Comparison of ENCODE assay signal across 29 cellular contexts in genomic region chrX:153870791-153871360, GRCh38. TPM values are rescaled to one million over a fixed set of nuclear protein-coding genes. Genes with fewer than 3 reads are reported as not detected.
DNase-seq lines count a peak whose midpoint lies in the region; ATAC-seq and TF ChIP-seq lines count a peak whose summit lies in the region.
"Had no signal": no experiment of that assay in that cellular context is flagged by ENCODE, and none has a peak within 500 bp of the region (broad histone marks: within the 10 kb centered on the region; RNA-seq: fewer than 3 reads in every experiment).

No MANE protein-coding gene starts in this region.

- DNase-seq in 8988T (peak; percentile 57), GM06990 (ENCODE audit: extremely low read depth, insufficient read length) (no peak), HFFc6 (no peak), dermis blood vessel endothelial cell (peak; percentile 3), natural killer cell (no peak), HCEC 1CT (no peak), NOMO-1 treated with DMSO at 0.1 percent for 48 hours (lab: John Stamatoyannopoulos, UW; ENCODE audit: unreplicated experiment) (no peak)
- no peak for DNase-seq in activated CD8-positive, alpha-beta T cell treated with anti-CD3 and anti-CD28 coated beads for 36 hours
- DNase-seq: activated CD4-positive, alpha-beta T cell treated with anti-CD3 and anti-CD28 coated beads for 1 hour; activated CD8-positive, alpha-beta T cell treated with anti-CD3 and anti-CD28 coated beads, Interleukin-2, amount 10 ng/mL, durations not matched to agents 7 days and 5 days; activated gamma-delta T cell treated with Interleukin-2 at 50 U/mL for 16 hours; activated T-cell treated with anti-CD3 and anti-CD28 coated beads for 4 hours; cerebellar nuclear complex; hypothalamus; immature natural killer cell; IMR-90; mesenchymal stem cell; NCI-H1092 treated with DMSO at 0.1 percent for 48 hours; NCI-H1930; NCI-H226; NCI-H748 treated with DMSO at 0.1 percent for 48 hours; stimulated activated naive CD8-positive, alpha-beta T cell treated with anti-CD3 and anti-CD28 coated beads, Interleukin-15, Interleukin-2, amounts not matched to agents 100 U/mL and 50 U/mL, for 24 hours; T-helper 17 cell had no signal

- CTCF ChIA-PET in activated CD8-positive, alpha-beta T cell treated with anti-CD3 and anti-CD28 coated beads for 36 hours (lab: Charles Lee) = no interaction called here

- H3K4me3 Mint-ChIP-seq in HFFc6 = no peak overlapping the region
- H3K4me3 Mint-ChIP-seq in natural killer cell = no peak overlapping the region
- no peak overlapping the region for H3K4me3 Mint-ChIP-seq in activated CD8-positive, alpha-beta T cell treated with anti-CD3 and anti-CD28 coated beads for 36 hours
- H3K4me3 Mint-ChIP-seq: activated CD8-positive, alpha-beta T cell treated with anti-CD3 and anti-CD28 coated beads, Interleukin-2, amount 10 ng/mL, durations not matched to agents 7 days and 5 days; immature natural killer cell; T-helper 17 cell had no signal

- intact Hi-C loops in natural killer cell (cut with micrococcal nuclease) = no loop called here
- intact Hi-C loops in activated CD8-positive, alpha-beta T cell treated with anti-CD3 and anti-CD28 coated beads for 36 hours (cut with micrococcal nuclease) = no loop called here

- peaks cover 9% of the 10 kb centered on the region for H3K27me3 Mint-ChIP-seq in HFFc6 (ENCODE audit: insufficient read depth)
- H3K27me3 Mint-ChIP-seq in natural killer cell (ENCODE audit: low read depth in 2 of 2) = peaks cover 5 to 15% of the 10 kb centered on the region in 2 donors
- H3K27me3 Mint-ChIP-seq in activated CD8-positive, alpha-beta T cell treated with anti-CD3 and anti-CD28 coated beads for 36 hours = no peaks in the 10 kb centered on the region

- ATAC-seq in natural killer cell = no peak
- no peak for ATAC-seq in activated CD8-positive, alpha-beta T cell treated with anti-CD3 and anti-CD28 coated beads for 36 hours
- ATAC-seq: activated CD8-positive, alpha-beta T cell treated with anti-CD3 and anti-CD28 coated beads, Interleukin-2, amount 10 ng/mL, durations not matched to agents 7 days and 5 days; stimulated activated naive CD8-positive, alpha-beta T cell treated with anti-CD3 and anti-CD28 coated beads, Interleukin-15, Interleukin-2, amounts not matched to agents 100 U/mL and 50 U/mL, for 24 hours; T-helper 17 cell had no signal

- no peak overlapping the region for H3K4me3 ChIP-seq in GM06990 (replicated peaks; ENCODE audit: low read depth, low read length)
- H3K4me3 ChIP-seq: prostate gland, SK-N-MC, vagina had no signal

- H3K36me3 Mint-ChIP-seq in HFFc6 (ENCODE audit: low read depth) = no peaks in the 10 kb centered on the region; the same call in 1 of the 2 replicates
- H3K36me3 Mint-ChIP-seq in natural killer cell = no peaks in the 10 kb centered on the region
- no peaks in the 10 kb centered on the region for H3K36me3 Mint-ChIP-seq in activated CD8-positive, alpha-beta T cell treated with anti-CD3 and anti-CD28 coated beads for 36 hours (ENCODE audit: low read depth)
- H3K36me3 Mint-ChIP-seq: immature natural killer cell had no signal

- H3K36me3 ChIP-seq in GM06990 (ENCODE audit: control insufficient read depth, insufficient read depth, low read length) = no peaks in the 10 kb centered on the region
- H3K36me3 ChIP-seq: neutrophil, prostate gland, vagina had no signal

- no peaks in the 10 kb centered on the region; the same call in 1 of the 2 replicates for H3K27me3 ChIP-seq in GM06990 (replicated peaks; ENCODE audit: control insufficient read depth, insufficient read depth, low read length)
- H3K27me3 ChIP-seq: vagina had no signal

- TF ChIP-seq CTCF in GM06990 (IDR thresholded peaks at IDR 0.05; ENCODE audit: insufficient read depth, low read length, poor library complexity, severe bottlenecking) = peak; percentile 15
- TF ChIP-seq CTCF in HFFc6 (IDR thresholded peaks at IDR 0.05) = peak; percentile 25
- no peak for TF ChIP-seq CTCF in natural killer cell (IDR thresholded peaks at IDR 0.05)
- TF ChIP-seq CTCF in activated CD8-positive, alpha-beta T cell treated with anti-CD3 and anti-CD28 coated beads for 36 hours (IDR thresholded peaks at IDR 0.05) = no peak

- no peak overlapping the region for H3K27ac Mint-ChIP-seq in HFFc6
- no peak overlapping the region for H3K27ac Mint-ChIP-seq in natural killer cell
- no peak overlapping the region for H3K27ac Mint-ChIP-seq in activated CD8-positive, alpha-beta T cell treated with anti-CD3 and anti-CD28 coated beads for 36 hours
- H3K27ac Mint-ChIP-seq: activated CD8-positive, alpha-beta T cell treated with anti-CD3 and anti-CD28 coated beads, Interleukin-2, amount 10 ng/mL, durations not matched to agents 7 days and 5 days; immature natural killer cell; T-helper 17 cell had no signal

- H3K4me1 Mint-ChIP-seq in HFFc6 (ENCODE audit: low read depth) (no peaks in the 10 kb centered on the region), natural killer cell (peaks cover 0 to 6% of the 10 kb centered on the region in 2 donors)
- H3K4me1 Mint-ChIP-seq in activated CD8-positive, alpha-beta T cell treated with anti-CD3 and anti-CD28 coated beads for 36 hours (ENCODE audit: low read depth) = no peaks in the 10 kb centered on the region
- H3K4me1 Mint-ChIP-seq: immature natural killer cell, T-helper 17 cell had no signal

- POLR2A ChIA-PET in activated CD8-positive, alpha-beta T cell treated with anti-CD3 and anti-CD28 coated beads for 36 hours (lab: Charles Lee) = interaction anchor here (0.6 kb wide), 1 partner anchor 53 kb away, joined by 3 read pairs; no protein-coding TSS in a partner anchor

- H3K9me3 Mint-ChIP-seq in HFFc6 = no peaks in the 10 kb centered on the region
- no peaks in the 10 kb centered on the region for H3K9me3 Mint-ChIP-seq in natural killer cell
- no peaks in the 10 kb centered on the region for H3K9me3 Mint-ChIP-seq in activated CD8-positive, alpha-beta T cell treated with anti-CD3 and anti-CD28 coated beads for 36 hours

RNA-seq across cellular contexts. Expression of gene L1CAM, which starts 15.1 kb away (rescaled TPM):
- 10 to 100 TPM; 13.1 to 89.2 (median 14.4) TPM for total RNA-seq in HFFc6 (2021; fragmentation: NEBNext Ultra II Directional; extraction: Animal tissue kit (Norgen Biotek cat#: 25700))
- 1.1 and 2.4 TPM in 2 replicates for total RNA-seq in dermis blood vessel endothelial cell
- under 1 TPM in 2 of 3 donors, not detected in 1; 0.23 to 0.98 TPM for total RNA-seq in natural killer cell
- total RNA-seq in activated CD8-positive, alpha-beta T cell treated with anti-CD3 and anti-CD28 coated beads for 36 hours = 1 to 10 TPM; 2.1 to 2.2 TPM
- total RNA-seq: OCI-LY7 had no signal

RNA-seq across cellular contexts. Expression of gene AVPR2, which starts 33.6 kb away (rescaled TPM):
- not detected for total RNA-seq in HFFc6 (2021; fragmentation: NEBNext Ultra II Directional; extraction: Animal tissue kit (Norgen Biotek cat#: 25700))
- total RNA-seq in dermis blood vessel endothelial cell = 4.7 and 6.3 TPM in 2 replicates
- not detected for total RNA-seq in natural killer cell
- total RNA-seq in activated CD8-positive, alpha-beta T cell treated with anti-CD3 and anti-CD28 coated beads for 36 hours = not detected
- total RNA-seq: activated CD8-positive, alpha-beta T cell treated with anti-CD3 and anti-CD28 coated beads, Interleukin-2, amount 10 ng/mL, durations not matched to agents 7 days and 5 days; Daoy; IMR-90; T-helper 17 cell had no signal

RNA-seq across cellular contexts. Expression of gene PDZD4, which starts 40.5 kb away (rescaled TPM):
- not detected for total RNA-seq in HFFc6 (2021; fragmentation: NEBNext Ultra II Directional; extraction: Animal tissue kit (Norgen Biotek cat#: 25700))
- 0.23 and 0.68 TPM in 2 replicates for total RNA-seq in dermis blood vessel endothelial cell
- 100 to 1,000 TPM; 101 to 177 (median 157) TPM for total RNA-seq in natural killer cell
- 1 to 10 TPM; 1.4 to 2.6 TPM for total RNA-seq in activated CD8-positive, alpha-beta T cell treated with anti-CD3 and anti-CD28 coated beads for 36 hours
- total RNA-seq: OCI-LY7 had no signal

RNA-seq across cellular contexts. Expression of gene ARHGAP4, which starts 55.2 kb away (rescaled TPM):
- total RNA-seq in HFFc6 (2021; fragmentation: NEBNext Ultra II Directional; extraction: Animal tissue kit (Norgen Biotek cat#: 25700)) = under 1 TPM; 0.18 to 0.63 (median 0.48) TPM
- 16.0 and 27.2 TPM in 2 replicates for total RNA-seq in dermis blood vessel endothelial cell
- total RNA-seq in natural killer cell = 100 to 1,000 TPM; 352 to 398 (median 384) TPM
- 100 to 1,000 TPM; 128 to 130 TPM for total RNA-seq in activated CD8-positive, alpha-beta T cell treated with anti-CD3 and anti-CD28 coated beads for 36 hours

Comparison
In these comparisons a context has a peak if more than half of its experiments do, and no peak if none do; other contexts are left out.
1. DNase-seq: peak in 8988T (single experiment) and dermis blood vessel endothelial cell (single experiment); none in GM06990 (single experiment), HFFc6 (single experiment), natural killer cell (single experiment), HCEC 1CT (single experiment), NOMO-1 treated with DMSO at 0.1 percent for 48 hours (single experiment) and activated CD8-positive, alpha-beta T cell treated with anti-CD3 and anti-CD28 coated beads for 36 hours (single experiment).
2. CTCF ChIP-seq: peak in GM06990 (single experiment) and HFFc6 (single experiment); none in natural killer cell (single experiment) and activated CD8-positive, alpha-beta T cell treated with anti-CD3 and anti-CD28 coated beads for 36 hours (single experiment).
3. RNA of gene PDZD4, which starts 40.5 kb away (total RNA-seq): 101 to 177 TPM in natural killer cell; 1.4 to 2.6 TPM in activated CD8-positive, alpha-beta T cell treated with anti-CD3 and anti-CD28 coated beads for 36 hours, 0.23 to 0.68 TPM in dermis blood vessel endothelial cell and not detected in HFFc6; every median in the first group is over 10 times any median in the second.